25 cellular contexts compared by ENCODE assay signal in the genomic region with DNA sequence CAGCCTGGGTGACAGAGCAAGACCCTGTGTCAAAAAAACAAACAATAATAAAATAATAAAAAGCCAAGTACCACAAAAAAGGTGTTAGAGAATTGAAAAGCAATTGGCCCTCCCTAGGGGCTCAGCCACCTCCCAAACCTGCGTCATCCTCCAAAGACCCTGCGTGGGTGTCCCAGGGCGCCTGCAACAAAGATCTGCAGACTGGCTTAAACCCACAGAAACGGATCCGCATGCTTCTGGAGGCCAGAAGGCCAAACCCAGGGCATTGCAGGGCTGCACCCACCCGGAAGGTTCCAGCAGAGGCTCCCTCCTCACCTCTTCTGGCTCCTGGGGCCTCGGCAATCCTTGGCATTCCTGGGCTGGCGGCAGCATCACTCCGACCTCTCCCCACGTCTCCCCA. TPM values are rescaled to one million over a fixed set of nuclear protein-coding genes. Genes with fewer than 3 reads are reported as not detected.
A peak's percentile ranks its signal among the peaks of the same experiment; 100 is the strongest.
DNase-seq lines count a peak whose midpoint lies in the region; ATAC-seq and TF ChIP-seq lines count a peak whose summit lies in the region.
"Had no signal": no experiment of that assay in that cellular context is flagged by ENCODE, and none has a peak within 500 bp of the region (broad histone marks: within the 10 kb centered on the region; RNA-seq: fewer than 3 reads in every experiment).

No MANE protein-coding gene starts in this region.

- H2AFZ ChIP-seq in OCI-LY7 (ENCODE audit: low read length): peak overlapping the region; percentile 96
- H2AFZ ChIP-seq: PC-9 had no signal

- DNase-seq in natural killer cell (no peak), OCI-LY7 (ENCODE audit: low spot score) (no peak), immature natural killer cell (no peak), type B pancreatic cell (ENCODE audit: extremely low spot score, unreplicated experiment) (no peak), NCI-H526 treated with DMSO at 0.1 percent for 48 hours (lab: John Stamatoyannopoulos, UW) (no peak)
- DNase-seq in natural killer cell treated with Interleukin-12 subunit alpha and Interleukin-12 subunit beta and Interleukin-15 and Interleukin-18, amount 100 ng/mL, for 72 hours (ENCODE audit: low spot score): no peak
- DNase-seq in activated effector memory CD4-positive, alpha-beta T cell treated with anti-CD3 and anti-CD28 coated beads, Interleukin-2, amount 50 U/mL, for 16 hours: no peak
- DNase-seq: caudate nucleus; COR-L47; effector CD8-positive, alpha-beta T cell; esophagus squamous epithelium; left cardiac atrium; midbrain; NCI-H1105 treated with DMSO at 0.1 percent for 48 hours; NCI-H2081 treated with DMSO at 0.1 percent for 48 hours; NCI-H510A; PC-9 had no signal

- ATAC-seq in natural killer cell (no peak), GM19324 (IDR thresholded peaks at IDR 0.05; ENCODE audit: low FRiP score, unreplicated experiment) (no peak)
- no peak for ATAC-seq in natural killer cell treated with Interleukin-12 subunit alpha and Interleukin-12 subunit beta and Interleukin-15 and Interleukin-18, amount 100 ng/mL, for 72 hours
- ATAC-seq: left cardiac atrium, WTC11 had no signal

- H3K27me3 Mint-ChIP-seq in natural killer cell (ENCODE audit: low read depth in 2 of 2): no peaks in the 10 kb centered on the region
- H3K27me3 Mint-ChIP-seq in natural killer cell treated with Interleukin-12 subunit alpha and Interleukin-12 subunit beta and Interleukin-15 and Interleukin-18, amount 100 ng/mL, for 72 hours: no peaks in the 10 kb centered on the region
- H3K27me3 Mint-ChIP-seq in immature natural killer cell (ENCODE audit: low read depth in 3 of 3): peaks cover 2 to 5% (median 5%) of the 10 kb centered on the region in 3 donors
- H3K27me3 Mint-ChIP-seq in type B pancreatic cell: no peaks in the 10 kb centered on the region

- peak overlapping the region; percentile 52 for H3K4me3 ChIP-seq in OCI-LY7 (ENCODE audit: low read depth, low read length, poor library complexity, severe bottlenecking)
- H3K4me3 ChIP-seq: PC-9 had no signal

- H3K4me3 Mint-ChIP-seq in natural killer cell: peak overlapping the region; percentile 92
- H3K4me3 Mint-ChIP-seq in natural killer cell treated with Interleukin-12 subunit alpha and Interleukin-12 subunit beta and Interleukin-15 and Interleukin-18, amount 100 ng/mL, for 72 hours: no peak overlapping the region
- peak overlapping the region in 3 of 5 donors; percentile 87 to 91 (median 91) for H3K4me3 Mint-ChIP-seq in immature natural killer cell
- no peak overlapping the region for H3K4me3 Mint-ChIP-seq in type B pancreatic cell
- H3K4me3 Mint-ChIP-seq: WTC11 had no signal

- H3K36me3 Mint-ChIP-seq in natural killer cell: no peaks in the 10 kb centered on the region
- no peaks in the 10 kb centered on the region for H3K36me3 Mint-ChIP-seq in natural killer cell treated with Interleukin-12 subunit alpha and Interleukin-12 subunit beta and Interleukin-15 and Interleukin-18, amount 100 ng/mL, for 72 hours
- H3K36me3 Mint-ChIP-seq in immature natural killer cell: peaks cover 0 to 3% (median 0%) of the 10 kb centered on the region in 3 donors
- H3K36me3 Mint-ChIP-seq in type B pancreatic cell: no peaks in the 10 kb centered on the region
- H3K36me3 Mint-ChIP-seq: WTC11 had no signal

- POLR2A ChIA-PET in OCI-LY7 (lab: Charles Lee): interaction anchor here (0.6 kb wide), 1 partner anchor 770 kb away, joined by 3 read pairs; no protein-coding TSS in a partner anchor

- no peaks in the 10 kb centered on the region for H4K20me1 ChIP-seq in OCI-LY7 (ENCODE audit: insufficient read depth, low read length)

- peaks cover 24% of the 10 kb centered on the region for H3K4me1 ChIP-seq in OCI-LY7 (ENCODE audit: insufficient read depth, low read length, poor library complexity, severe bottlenecking)

- TF ChIP-seq CTCF in natural killer cell (IDR thresholded peaks at IDR 0.05): no peak
- TF ChIP-seq CTCF in OCI-LY7 (conservative IDR thresholded peaks at IDR 0.05; ENCODE audit: low read length): no peak
- no peak for TF ChIP-seq CTCF in type B pancreatic cell (conservative IDR thresholded peaks at IDR 0.05)

- no peak overlapping the region for H3K27ac ChIP-seq in OCI-LY7 (ENCODE audit: low read depth, low read length, poor library complexity, severe bottlenecking)
- H3K27ac ChIP-seq: esophagus squamous epithelium, neutrophil, PC-9 had no signal

- H3K9me3 Mint-ChIP-seq in natural killer cell: no peaks in the 10 kb centered on the region
- no peaks in the 10 kb centered on the region for H3K9me3 Mint-ChIP-seq in natural killer cell treated with Interleukin-12 subunit alpha and Interleukin-12 subunit beta and Interleukin-15 and Interleukin-18, amount 100 ng/mL, for 72 hours
- no peaks in the 10 kb centered on the region for H3K9me3 Mint-ChIP-seq in immature natural killer cell
- H3K9me3 Mint-ChIP-seq in type B pancreatic cell: no peaks in the 10 kb centered on the region
- H3K9me3 Mint-ChIP-seq: activated T-helper 2 cell treated with anti-CD3 and anti-CD28 coated beads, Interferon-gamma antibody, Interleukin-2, Interleukin-4, amounts not matched to agents 10 μg/mL and 5 μg/mL and 100 μg/mL, durations not matched to agents 14 hours and 24 hours and 36 hours; WTC11 had no signal

- H3K27ac Mint-ChIP-seq in natural killer cell (peak overlapping the region in 1 of 2 donors; percentile 90), immature natural killer cell (peak overlapping the region in 4 of 6 donors; percentile 89 to 98 (median 92)), type B pancreatic cell (peak overlapping the region; percentile 9)
- H3K27ac Mint-ChIP-seq in natural killer cell treated with Interleukin-12 subunit alpha and Interleukin-12 subunit beta and Interleukin-15 and Interleukin-18, amount 100 ng/mL, for 72 hours: peak overlapping the region in 1 of 2 donors; percentile 92
- H3K27ac Mint-ChIP-seq: WTC11 had no signal

- no TSS peak for BruUV-seq in OCI-LY7 (replicated peaks; lab: Mats Ljungman, UMichigan)

- H3K36me3 ChIP-seq in OCI-LY7 (ENCODE audit: insufficient read depth, low read length): no peaks in the 10 kb centered on the region
- H3K36me3 ChIP-seq: esophagus squamous epithelium, neutrophil had no signal

- H3K4me1 Mint-ChIP-seq in natural killer cell: peaks cover 18 to 20% of the 10 kb centered on the region in 2 donors
- H3K4me1 Mint-ChIP-seq in natural killer cell treated with Interleukin-12 subunit alpha and Interleukin-12 subunit beta and Interleukin-15 and Interleukin-18, amount 100 ng/mL, for 72 hours (ENCODE audit: low read depth in 2 of 2): peaks cover 15 to 27% of the 10 kb centered on the region in 2 donors
- H3K4me1 Mint-ChIP-seq in immature natural killer cell: peaks cover 32 to 44% of the 10 kb centered on the region in 2 donors
- peaks cover 16% of the 10 kb centered on the region for H3K4me1 Mint-ChIP-seq in type B pancreatic cell (ENCODE audit: unreplicated experiment)

- no peaks in the 10 kb centered on the region for H3K9me3 ChIP-seq in OCI-LY7 (ENCODE audit: low read length)
- H3K9me3 ChIP-seq: esophagus squamous epithelium, neutrophil had no signal

- CTCF ChIA-PET in OCI-LY7 (lab: Charles Lee; ENCODE audit: unreplicated experiment): no interaction called here

- intact Hi-C loops in natural killer cell (cut with micrococcal nuclease): no loop called here
- intact Hi-C loops in OCI-LY7 (cut with micrococcal nuclease; ENCODE audit: unreplicated experiment): no loop called here

- peak overlapping the region; percentile 67 for H3K4me2 ChIP-seq in OCI-LY7 (ENCODE audit: low read length)
- H3K4me2 ChIP-seq: PC-9 had no signal

- no peaks in the 10 kb centered on the region for H3K9me2 ChIP-seq in OCI-LY7 (ENCODE audit: insufficient read depth, low read length)

- no peaks in the 10 kb centered on the region for H3K79me2 ChIP-seq in OCI-LY7 (ENCODE audit: insufficient read depth, low read depth, low read length)

RNA-seq across cellular contexts. Expression of gene ENPP7, which starts 1.5 kb away (rescaled TPM):
- total RNA-seq in natural killer cell (under 1 TPM in 1 of 3 donors, not detected in 2; 0.95 TPM), OCI-LY7 (2022) (0.42 and 0.53 TPM in 2 replicates), type B pancreatic cell (ENCODE audit: low replicate concordance) (5.3 and 20.5 TPM in 2 replicates)
- total RNA-seq in natural killer cell treated with Interleukin-12 subunit alpha and Interleukin-12 subunit beta and Interleukin-15 and Interleukin-18, amount 100 ng/mL, for 72 hours: under 1 TPM in 1 of 2 donors, not detected in 1; 0.14 TPM
- total RNA-seq in OCI-LY7 (2014; rRNA removed; shearing (Covaris generic)): 0.28 and 0.93 TPM in 2 replicates
- polyA plus RNA-seq in immature natural killer cell: under 1 TPM in 2 of 3 donors, not detected in 1; 0.16 to 0.22 TPM
- total RNA-seq: activated T-helper 2 cell treated with anti-CD3 and anti-CD28 coated beads, Interferon-gamma antibody, Interleukin-2, Interleukin-4, amounts not matched to agents 10 μg/mL and 5 μg/mL and 100 μg/mL, durations not matched to agents 14 hours and 24 hours and 36 hours; Daoy; esophagus squamous epithelium; HT-29; left cardiac atrium; LHCN-M2; PC-9; T-helper 2 cell treated with Interferon-gamma antibody and Interleukin-4, amounts not matched to agents 100 ng/mL and 5 ng/mL, for 36 hours; WTC11 had no signal

RNA-seq across cellular contexts. Expression of gene CBX2, which starts 45.7 kb away (rescaled TPM):
- 1 to 10 TPM in 1 of 3 donors, under 1 TPM in 1, not detected in 1; 0.18 to 1.3 TPM for total RNA-seq in natural killer cell
- 1 to 10 TPM in 1 of 2 donors, under 1 TPM in 1; 0.95 to 2.1 TPM for total RNA-seq in natural killer cell treated with Interleukin-12 subunit alpha and Interleukin-12 subunit beta and Interleukin-15 and Interleukin-18, amount 100 ng/mL, for 72 hours
- total RNA-seq in OCI-LY7 (2014; rRNA removed; shearing (Covaris generic)): 29.9 and 31.5 TPM in 2 replicates
- total RNA-seq in OCI-LY7 (2022): 27.9 and 31.2 TPM in 2 replicates
- polyA plus RNA-seq in immature natural killer cell: under 1 TPM in 1 of 3 donors, not detected in 2; 0.33 TPM
- 21.6 and 72.0 TPM in 2 replicates for total RNA-seq in type B pancreatic cell (ENCODE audit: low replicate concordance)

Comparison
In these comparisons a context has a peak if more than half of its experiments do, and no peak if none do; other contexts are left out.
1. H3K4me3 Mint-ChIP-seq: peak in natural killer cell (single experiment) and immature natural killer cell (3 of 5); none in natural killer cell treated with Interleukin-12 subunit alpha and Interleukin-12 subunit beta and Interleukin-15 and Interleukin-18, amount 100 ng/mL, for 72 hours (single experiment) and type B pancreatic cell (single experiment).